Comparison of ENCODE assay signal across 1 cellular context in the genomic region with DNA sequence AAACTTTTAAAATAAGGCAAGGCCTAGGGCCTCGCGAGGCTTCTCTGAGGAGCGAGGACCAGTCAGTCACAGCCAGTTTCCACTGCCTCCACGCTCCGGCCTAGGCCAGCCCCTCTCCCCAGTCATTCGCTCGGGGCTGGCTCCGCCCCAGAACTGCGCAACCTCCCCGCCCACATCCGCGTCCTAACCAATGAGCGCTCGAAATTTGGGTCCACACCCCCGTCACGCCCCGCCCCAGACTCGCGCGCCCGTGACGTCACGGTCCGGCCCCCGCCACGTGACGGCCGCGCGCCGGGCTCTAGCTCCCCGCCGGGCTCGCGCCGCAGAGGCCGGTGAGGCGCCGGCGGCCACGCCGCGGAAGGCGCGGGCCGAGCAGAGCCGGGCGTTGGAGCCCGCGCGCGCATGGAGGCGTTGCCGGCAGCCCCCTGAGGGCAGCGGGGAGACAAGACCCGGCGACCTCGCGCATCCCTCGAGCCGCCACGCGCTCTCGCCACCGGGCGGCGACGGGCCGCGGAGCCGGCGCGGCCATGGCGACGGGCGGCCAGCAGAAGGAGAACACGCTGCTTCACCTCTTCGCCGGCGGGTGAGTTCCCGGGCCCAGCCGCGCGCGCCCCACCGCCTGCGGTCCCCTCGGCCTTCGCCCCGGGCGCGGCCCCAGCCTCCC.
A peak's percentile ranks its signal among the peaks of the same experiment; 100 is the strongest.
TF ChIP-seq lines count a peak whose summit lies in the region.

A gene with protein sequence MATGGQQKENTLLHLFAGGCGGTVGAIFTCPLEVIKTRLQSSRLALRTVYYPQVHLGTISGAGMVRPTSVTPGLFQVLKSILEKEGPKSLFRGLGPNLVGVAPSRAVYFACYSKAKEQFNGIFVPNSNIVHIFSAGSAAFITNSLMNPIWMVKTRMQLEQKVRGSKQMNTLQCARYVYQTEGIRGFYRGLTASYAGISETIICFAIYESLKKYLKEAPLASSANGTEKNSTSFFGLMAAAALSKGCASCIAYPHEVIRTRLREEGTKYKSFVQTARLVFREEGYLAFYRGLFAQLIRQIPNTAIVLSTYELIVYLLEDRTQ (plus strand): TSS at position 301 of the 664 bp plus-strand sequence. CDS start 227 bp downstream, at position 528.

TF ChIP-seq in HepG2, 621 proteins besides CTCF, POLR2A, EP300 and RAD21 (continued from another document and continues in another):
- TF ChIP-seq, protein P1, sequence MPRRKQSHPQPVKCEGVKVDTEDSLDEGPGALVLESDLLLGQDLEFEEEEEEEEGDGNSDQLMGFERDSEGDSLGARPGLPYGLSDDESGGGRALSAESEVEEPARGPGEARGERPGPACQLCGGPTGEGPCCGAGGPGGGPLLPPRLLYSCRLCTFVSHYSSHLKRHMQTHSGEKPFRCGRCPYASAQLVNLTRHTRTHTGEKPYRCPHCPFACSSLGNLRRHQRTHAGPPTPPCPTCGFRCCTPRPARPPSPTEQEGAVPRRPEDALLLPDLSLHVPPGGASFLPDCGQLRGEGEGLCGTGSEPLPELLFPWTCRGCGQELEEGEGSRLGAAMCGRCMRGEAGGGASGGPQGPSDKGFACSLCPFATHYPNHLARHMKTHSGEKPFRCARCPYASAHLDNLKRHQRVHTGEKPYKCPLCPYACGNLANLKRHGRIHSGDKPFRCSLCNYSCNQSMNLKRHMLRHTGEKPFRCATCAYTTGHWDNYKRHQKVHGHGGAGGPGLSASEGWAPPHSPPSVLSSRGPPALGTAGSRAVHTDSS (CRISPR knock-in tag; conservative IDR thresholded peaks at IDR 0.05): no peak
- TF ChIP-seq REPIN1 (CRISPR knock-in tag; IDR thresholded peaks at IDR 0.05; ENCODE audit: borderline replicate concordance, low read depth): no peak
- peak; percentile 89 for TF ChIP-seq ATF7-NPFF (CRISPR knock-in tag; IDR thresholded peaks at IDR 0.05; ENCODE audit: low read depth)
- no peak for TF ChIP-seq GPN1 (CRISPR knock-in tag; IDR thresholded peaks at IDR 0.05; ENCODE audit: borderline replicate concordance)
- TF ChIP-seq, protein P2, sequence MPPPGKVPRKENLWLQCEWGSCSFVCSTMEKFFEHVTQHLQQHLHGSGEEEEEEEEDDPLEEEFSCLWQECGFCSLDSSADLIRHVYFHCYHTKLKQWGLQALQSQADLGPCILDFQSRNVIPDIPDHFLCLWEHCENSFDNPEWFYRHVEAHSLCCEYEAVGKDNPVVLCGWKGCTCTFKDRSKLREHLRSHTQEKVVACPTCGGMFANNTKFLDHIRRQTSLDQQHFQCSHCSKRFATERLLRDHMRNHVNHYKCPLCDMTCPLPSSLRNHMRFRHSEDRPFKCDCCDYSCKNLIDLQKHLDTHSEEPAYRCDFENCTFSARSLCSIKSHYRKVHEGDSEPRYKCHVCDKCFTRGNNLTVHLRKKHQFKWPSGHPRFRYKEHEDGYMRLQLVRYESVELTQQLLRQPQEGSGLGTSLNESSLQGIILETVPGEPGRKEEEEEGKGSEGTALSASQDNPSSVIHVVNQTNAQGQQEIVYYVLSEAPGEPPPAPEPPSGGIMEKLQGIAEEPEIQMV (CRISPR knock-in tag; IDR thresholded peaks at IDR 0.05; ENCODE audit: low read depth): no peak; the same call in 1 of the 2 replicates
- TF ChIP-seq TCF7 (IDR thresholded peaks at IDR 0.05; ENCODE audit: low read depth): no peak
- no peak for TF ChIP-seq NFRKB (IDR thresholded peaks at IDR 0.05)
- TF ChIP-seq MATR3 (CRISPR knock-in tag; IDR thresholded peaks at IDR 0.05): no peak
- no peak; the same call in none of the 2 replicates for TF ChIP-seq ZNF431 (CRISPR knock-in tag; IDR thresholded peaks at IDR 0.05; ENCODE audit: borderline replicate concordance, low read depth)
- peak; percentile 19; the same call in 1 of the 2 replicates for TF ChIP-seq FOXC1 (CRISPR knock-in tag; IDR thresholded peaks at IDR 0.05; ENCODE audit: borderline replicate concordance)
- no peak for TF ChIP-seq HMGA1 (CRISPR knock-in tag; conservative IDR thresholded peaks at IDR 0.05)
- TF ChIP-seq PLRG1 (conservative IDR thresholded peaks at IDR 0.05): no peak
- no peak for TF ChIP-seq RAD51 (IDR thresholded peaks at IDR 0.05; ENCODE audit: borderline replicate concordance)
- TF ChIP-seq RFX3 (CRISPR knock-in tag; IDR thresholded peaks at IDR 0.05): no peak
- TF ChIP-seq GABPB1 (CRISPR knock-in tag; IDR thresholded peaks at IDR 0.05): peak; percentile 66
- no peak for TF ChIP-seq ZNF331 (CRISPR knock-in tag; IDR thresholded peaks at IDR 0.05)
- TF ChIP-seq NFE2 (CRISPR knock-in tag; IDR thresholded peaks at IDR 0.05): no peak
- peak; percentile 62; the same call in 1 of the 2 replicates for TF ChIP-seq ZFYVE20 (CRISPR knock-in tag; IDR thresholded peaks at IDR 0.05; ENCODE audit: borderline replicate concordance, low read depth)
- no peak for TF ChIP-seq RBM39 (IDR thresholded peaks at IDR 0.05; ENCODE audit: low read depth, low read length, poor library complexity, severe bottlenecking)
- peak; percentile 88 for TF ChIP-seq POLR2AphosphoS5 (IDR thresholded peaks at IDR 0.05; ENCODE audit: low read depth, low read length)
- TF ChIP-seq, protein P3, sequence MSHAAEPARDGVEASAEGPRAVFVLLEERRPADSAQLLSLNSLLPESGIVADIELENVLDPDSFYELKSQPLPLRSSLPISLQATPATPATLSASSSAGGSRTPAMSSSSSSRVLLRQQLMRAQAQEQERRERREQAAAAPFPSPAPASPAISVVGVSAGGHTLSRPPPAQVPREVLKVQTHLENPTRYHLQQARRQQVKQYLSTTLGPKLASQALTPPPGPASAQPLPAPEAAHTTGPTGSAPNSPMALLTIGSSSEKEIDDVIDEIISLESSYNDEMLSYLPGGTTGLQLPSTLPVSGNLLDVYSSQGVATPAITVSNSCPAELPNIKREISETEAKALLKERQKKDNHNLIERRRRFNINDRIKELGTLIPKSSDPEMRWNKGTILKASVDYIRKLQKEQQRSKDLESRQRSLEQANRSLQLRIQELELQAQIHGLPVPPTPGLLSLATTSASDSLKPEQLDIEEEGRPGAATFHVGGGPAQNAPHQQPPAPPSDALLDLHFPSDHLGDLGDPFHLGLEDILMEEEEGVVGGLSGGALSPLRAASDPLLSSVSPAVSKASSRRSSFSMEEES (CRISPR knock-in tag; IDR thresholded peaks at IDR 0.05): peak; percentile 64
- TF ChIP-seq CC2D1A (CRISPR knock-in tag; IDR thresholded peaks at IDR 0.05): no peak
- TF ChIP-seq GLI4 (CRISPR knock-in tag; IDR thresholded peaks at IDR 0.05; ENCODE audit: borderline replicate concordance): no peak
- TF ChIP-seq ETV6 (CRISPR knock-in tag; conservative IDR thresholded peaks at IDR 0.05): no peak; the same call in 1 of the 2 replicates
- TF ChIP-seq NFATC3 (CRISPR knock-in tag; IDR thresholded peaks at IDR 0.05): no peak
- TF ChIP-seq MBNL3 (CRISPR knock-in tag; conservative IDR thresholded peaks at IDR 0.05): no peak
- peak; percentile 58 for TF ChIP-seq SALL1 (CRISPR knock-in tag; IDR thresholded peaks at IDR 0.05)
- TF ChIP-seq RNF2 (conservative IDR thresholded peaks at IDR 0.05; ENCODE audit: low read depth): peak; percentile 59; the same call in 1 of the 2 replicates
- no peak for TF ChIP-seq NFE2L1 (CRISPR knock-in tag; IDR thresholded peaks at IDR 0.05; ENCODE audit: borderline replicate concordance)
- peak; percentile 57 for TF ChIP-seq HNRNPLL (IDR thresholded peaks at IDR 0.05; ENCODE audit: low read depth, low read length, poor library complexity, severe bottlenecking)
- TF ChIP-seq ZNF749 (CRISPR knock-in tag; IDR thresholded peaks at IDR 0.05; ENCODE audit: borderline replicate concordance): no peak; the same call in 1 of the 2 replicates
- TF ChIP-seq ZBTB38 (CRISPR knock-in tag; IDR thresholded peaks at IDR 0.05): no peak
- TF ChIP-seq ZNF629 (CRISPR knock-in tag; conservative IDR thresholded peaks at IDR 0.05): no peak
- TF ChIP-seq NPAS2 (CRISPR knock-in tag; IDR thresholded peaks at IDR 0.05; ENCODE audit: borderline replicate concordance): no peak
- no peak; the same call in 1 of the 2 replicates for TF ChIP-seq TSC22D2 (CRISPR knock-in tag; IDR thresholded peaks at IDR 0.05; ENCODE audit: borderline replicate concordance)
- TF ChIP-seq ZNF563 (CRISPR knock-in tag; IDR thresholded peaks at IDR 0.05): peak; percentile 86
- TF ChIP-seq ZNF350 (CRISPR knock-in tag; IDR thresholded peaks at IDR 0.05; ENCODE audit: borderline replicate concordance, low read depth): no peak
- TF ChIP-seq, protein P4, sequence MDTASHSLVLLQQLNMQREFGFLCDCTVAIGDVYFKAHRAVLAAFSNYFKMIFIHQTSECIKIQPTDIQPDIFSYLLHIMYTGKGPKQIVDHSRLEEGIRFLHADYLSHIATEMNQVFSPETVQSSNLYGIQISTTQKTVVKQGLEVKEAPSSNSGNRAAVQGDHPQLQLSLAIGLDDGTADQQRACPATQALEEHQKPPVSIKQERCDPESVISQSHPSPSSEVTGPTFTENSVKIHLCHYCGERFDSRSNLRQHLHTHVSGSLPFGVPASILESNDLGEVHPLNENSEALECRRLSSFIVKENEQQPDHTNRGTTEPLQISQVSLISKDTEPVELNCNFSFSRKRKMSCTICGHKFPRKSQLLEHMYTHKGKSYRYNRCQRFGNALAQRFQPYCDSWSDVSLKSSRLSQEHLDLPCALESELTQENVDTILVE (CRISPR knock-in tag; IDR thresholded peaks at IDR 0.05): peak; percentile 78; the same call in 1 of the 2 replicates
- 0 out of 2 replicates have a peak, but pooled peaks have one; percentile 21 for TF ChIP-seq ZNF891 (CRISPR knock-in tag; IDR thresholded peaks at IDR 0.05)
- no peak for TF ChIP-seq ZNF589 (CRISPR knock-in tag; conservative IDR thresholded peaks at IDR 0.05)
- no peak for TF ChIP-seq ZNF251 (CRISPR knock-in tag; IDR thresholded peaks at IDR 0.05)
- no peak for TF ChIP-seq WIZ (CRISPR knock-in tag; IDR thresholded peaks at IDR 0.05)
- TF ChIP-seq MIXL1 (CRISPR knock-in tag; IDR thresholded peaks at IDR 0.05): peak; percentile 35; the same call in 1 of the 2 replicates
- no peak for TF ChIP-seq U2AF1 (optimal IDR thresholded peaks at IDR 0.05; ENCODE audit: low read depth, low read length)
- no peak for TF ChIP-seq ZNF720 (CRISPR knock-in tag; IDR thresholded peaks at IDR 0.05)
- no peak for TF ChIP-seq ZNF20 (CRISPR knock-in tag; IDR thresholded peaks at IDR 0.05)
- no peak for TF ChIP-seq SOX6 (IDR thresholded peaks at IDR 0.05)
- TF ChIP-seq SOX6 (CRISPR knock-in tag; IDR thresholded peaks at IDR 0.05): peak; percentile 41
- TF ChIP-seq ZNF552 (CRISPR knock-in tag; IDR thresholded peaks at IDR 0.05; ENCODE audit: borderline replicate concordance): no peak
- no peak for TF ChIP-seq TCF7L2 (IDR thresholded peaks at IDR 0.05; ENCODE audit: low read depth, low read length)
- no peak for TF ChIP-seq ZNF556 (CRISPR knock-in tag; IDR thresholded peaks at IDR 0.05; ENCODE audit: borderline replicate concordance)
- no peak for TF ChIP-seq GZF1 (CRISPR knock-in tag; IDR thresholded peaks at IDR 0.05)
- peak; percentile 81; the same call in 1 of the 2 replicates for TF ChIP-seq HES4 (CRISPR knock-in tag; IDR thresholded peaks at IDR 0.05; ENCODE audit: borderline replicate concordance)
- peak in 1 of 2 experiments; percentile 48; a peak in 1 of 4 replicates for TF ChIP-seq KLF16 (CRISPR knock-in tag; IDR thresholded peaks at IDR 0.05)
- TF ChIP-seq, protein P5, sequence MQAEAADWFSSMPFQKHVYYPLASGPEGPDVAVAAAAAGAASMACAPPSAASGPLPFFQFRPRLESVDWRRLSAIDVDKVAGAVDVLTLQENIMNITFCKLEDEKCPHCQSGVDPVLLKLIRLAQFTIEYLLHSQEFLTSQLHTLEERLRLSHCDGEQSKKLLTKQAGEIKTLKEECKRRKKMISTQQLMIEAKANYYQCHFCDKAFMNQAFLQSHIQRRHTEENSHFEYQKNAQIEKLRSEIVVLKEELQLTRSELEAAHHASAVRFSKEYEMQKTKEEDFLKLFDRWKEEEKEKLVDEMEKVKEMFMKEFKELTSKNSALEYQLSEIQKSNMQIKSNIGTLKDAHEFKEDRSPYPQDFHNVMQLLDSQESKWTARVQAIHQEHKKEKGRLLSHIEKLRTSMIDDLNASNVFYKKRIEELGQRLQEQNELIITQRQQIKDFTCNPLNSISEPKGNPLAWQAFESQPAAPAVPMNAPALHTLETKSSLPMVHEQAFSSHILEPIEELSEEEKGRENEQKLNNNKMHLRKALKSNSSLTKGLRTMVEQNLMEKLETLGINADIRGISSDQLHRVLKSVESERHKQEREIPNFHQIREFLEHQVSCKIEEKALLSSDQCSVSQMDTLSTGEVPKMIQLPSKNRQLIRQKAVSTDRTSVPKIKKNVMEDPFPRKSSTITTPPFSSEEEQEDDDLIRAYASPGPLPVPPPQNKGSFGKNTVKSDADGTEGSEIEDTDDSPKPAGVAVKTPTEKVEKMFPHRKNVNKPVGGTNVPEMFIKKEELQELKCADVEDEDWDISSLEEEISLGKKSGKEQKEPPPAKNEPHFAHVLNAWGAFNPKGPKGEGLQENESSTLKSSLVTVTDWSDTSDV (CRISPR knock-in tag; IDR thresholded peaks at IDR 0.05): peak; percentile 24; the same call in 1 of the 2 replicates
- TF ChIP-seq, protein P6, sequence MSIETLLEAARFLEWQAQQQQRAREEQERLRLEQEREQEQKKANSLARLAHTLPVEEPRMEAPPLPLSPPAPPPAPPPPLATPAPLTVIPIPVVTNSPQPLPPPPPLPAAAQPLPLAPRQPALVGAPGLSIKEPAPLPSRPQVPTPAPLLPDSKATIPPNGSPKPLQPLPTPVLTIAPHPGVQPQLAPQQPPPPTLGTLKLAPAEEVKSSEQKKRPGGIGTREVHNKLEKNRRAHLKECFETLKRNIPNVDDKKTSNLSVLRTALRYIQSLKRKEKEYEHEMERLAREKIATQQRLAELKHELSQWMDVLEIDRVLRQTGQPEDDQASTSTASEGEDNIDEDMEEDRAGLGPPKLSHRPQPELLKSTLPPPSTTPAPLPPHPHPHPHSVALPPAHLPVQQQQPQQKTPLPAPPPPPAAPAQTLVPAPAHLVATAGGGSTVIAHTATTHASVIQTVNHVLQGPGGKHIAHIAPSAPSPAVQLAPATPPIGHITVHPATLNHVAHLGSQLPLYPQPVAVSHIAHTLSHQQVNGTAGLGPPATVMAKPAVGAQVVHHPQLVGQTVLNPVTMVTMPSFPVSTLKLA (IDR thresholded peaks at IDR 0.05): peak; percentile 70
- TF ChIP-seq NCOR1 (IDR thresholded peaks at IDR 0.05; ENCODE audit: borderline replicate concordance, low read length): no peak; the same call in 1 of the 2 replicates
- TF ChIP-seq, protein P7, sequence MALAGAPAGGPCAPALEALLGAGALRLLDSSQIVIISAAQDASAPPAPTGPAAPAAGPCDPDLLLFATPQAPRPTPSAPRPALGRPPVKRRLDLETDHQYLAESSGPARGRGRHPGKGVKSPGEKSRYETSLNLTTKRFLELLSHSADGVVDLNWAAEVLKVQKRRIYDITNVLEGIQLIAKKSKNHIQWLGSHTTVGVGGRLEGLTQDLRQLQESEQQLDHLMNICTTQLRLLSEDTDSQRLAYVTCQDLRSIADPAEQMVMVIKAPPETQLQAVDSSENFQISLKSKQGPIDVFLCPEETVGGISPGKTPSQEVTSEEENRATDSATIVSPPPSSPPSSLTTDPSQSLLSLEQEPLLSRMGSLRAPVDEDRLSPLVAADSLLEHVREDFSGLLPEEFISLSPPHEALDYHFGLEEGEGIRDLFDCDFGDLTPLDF (CRISPR knock-in tag; IDR thresholded peaks at IDR 0.05): no peak
- no peak for TF ChIP-seq MAZ (IDR thresholded peaks at IDR 0.05; ENCODE audit: borderline replicate concordance, low read depth, low read length)
- TF ChIP-seq MAZ (CRISPR knock-in tag; IDR thresholded peaks at IDR 0.05; ENCODE audit: low read depth): peak; percentile 81
- TF ChIP-seq ZMYM2 (CRISPR knock-in tag; IDR thresholded peaks at IDR 0.05): no peak
- no peak for TF ChIP-seq NR2F1 (CRISPR knock-in tag; IDR thresholded peaks at IDR 0.05)
- 0 out of 2 replicates have a peak, but pooled peaks have one; percentile 29 for TF ChIP-seq SIN3B (IDR thresholded peaks at IDR 0.05; ENCODE audit: low read length)
- peak; percentile 70; the same call in 1 of the 2 replicates for TF ChIP-seq CCDC6 (CRISPR knock-in tag; IDR thresholded peaks at IDR 0.05)
